Comparison of ENCODE assay signal across 8 cellular contexts in the genomic region with DNA sequence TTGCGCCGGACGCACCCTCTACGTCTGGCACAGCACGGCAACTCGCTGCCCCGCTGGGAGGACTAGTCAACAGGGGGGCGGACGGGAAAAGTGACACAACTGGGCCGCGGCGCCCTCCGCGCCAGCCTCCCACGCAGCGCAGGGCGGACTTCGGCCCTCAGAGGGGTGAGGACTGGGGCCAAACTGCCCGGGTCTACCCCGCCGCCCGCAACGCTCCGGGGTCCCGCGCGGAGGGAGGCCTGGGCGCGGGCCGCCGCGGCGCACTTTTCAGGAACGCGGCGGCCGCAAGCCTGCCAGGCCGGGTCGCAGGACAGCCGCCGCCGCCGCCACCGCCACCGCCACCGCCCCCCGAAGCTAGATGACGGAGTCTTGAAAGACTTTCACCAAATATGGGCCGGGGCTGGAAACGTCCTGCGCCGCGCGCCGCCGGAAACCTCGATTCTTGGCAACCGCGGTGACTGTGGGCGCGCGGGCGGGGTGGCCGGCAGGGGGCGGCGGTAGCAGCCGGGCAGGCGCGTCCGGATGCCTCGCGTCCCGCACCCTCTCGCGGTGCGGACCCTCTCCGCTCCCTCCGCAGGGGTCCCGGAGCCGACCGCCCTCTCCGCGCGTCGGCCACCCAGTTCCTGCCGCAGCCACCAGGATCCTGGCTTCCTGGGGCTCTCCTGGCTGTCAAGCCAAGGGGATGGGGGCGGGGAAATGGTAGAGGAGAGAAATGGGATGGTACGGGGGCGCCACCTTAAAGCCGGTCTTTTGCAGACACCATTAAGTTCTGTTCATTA. TPM values are rescaled to one million over a fixed set of nuclear protein-coding genes. Genes with fewer than 3 reads are reported as not detected.
DNase-seq lines count a peak whose midpoint lies in the region; ATAC-seq and TF ChIP-seq lines count a peak whose summit lies in the region.

No MANE protein-coding gene starts in this region.

- H3K36me3 ChIP-seq in CD4-positive, alpha-beta memory T cell (ENCODE audit: insufficient read depth, low read length): no peaks in the 10 kb centered on the region
- peaks cover 0 to 2% (median 0%) of the 10 kb centered on the region in 9 donors for H3K36me3 ChIP-seq in heart left ventricle

- intact Hi-C loops in CD4-positive, alpha-beta memory T cell (cut with micrococcal nuclease): no loop called here
- intact Hi-C loops in heart left ventricle (cut with DNase I): loop anchor here in 2 of 10 donors (5.0 to 10.0 kb wide), 3 partner anchors 75 to 1128 kb away; partner anchors contain the start of gene SH3GLB1 (in 1 of the 2)
- intact Hi-C loops in posterior cingulate gyrus (cut with DNase I): no loop called here

- POLR2A ChIA-PET in CD4-positive, alpha-beta memory T cell (lab: Charles Lee; ENCODE audit: partially characterized antibody): no interaction called here

- H3K4me1 ChIP-seq in CD4-positive, alpha-beta memory T cell (ENCODE audit: insufficient read depth, low read length): peaks cover 17% of the 10 kb centered on the region
- peaks cover 0 to 41% (median 15%) of the 10 kb centered on the region in 12 donors for H3K4me1 ChIP-seq in heart left ventricle

- 0 to 1% (median 1%) methylated on average over 11 to 90 of the region's 90 CpGs for WGBS in heart left ventricle, 4 donors

- peak overlapping the region; percentile 45 to 82 (median 72) for H3K4me3 Mint-ChIP-seq in CD4-positive, alpha-beta memory T cell
- H3K4me3 Mint-ChIP-seq in activated naive CD8-positive, alpha-beta T cell treated with anti-CD3 and anti-CD28 coated beads, Interleukin-2, amount 50 U/mL, for 24 hours: peak overlapping the region; percentile 69

- H3K27me3 ChIP-seq in CD4-positive, alpha-beta memory T cell (ENCODE audit: insufficient read depth, low read length): peaks cover 19% of the 10 kb centered on the region
- peaks cover 0 to 46% (median 0%) of the 10 kb centered on the region in 9 donors for H3K27me3 ChIP-seq in heart left ventricle

- ATAC-seq in GM18861 (IDR thresholded peaks at IDR 0.05; ENCODE audit: unreplicated experiment) (peak; percentile 62), HG03039 (IDR thresholded peaks at IDR 0.05; ENCODE audit: unreplicated experiment) (peak; percentile 79), heart left ventricle (peak; percentile 24 to 74 (median 54))
- ATAC-seq in activated naive CD8-positive, alpha-beta T cell treated with anti-CD3 and anti-CD28 coated beads, Interleukin-2, amount 50 U/mL, for 24 hours: peak; percentile 64

- H3K36me3 Mint-ChIP-seq in CD4-positive, alpha-beta memory T cell: no peaks in the 10 kb centered on the region
- no peaks in the 10 kb centered on the region for H3K36me3 Mint-ChIP-seq in activated naive CD8-positive, alpha-beta T cell treated with anti-CD3 and anti-CD28 coated beads, Interleukin-2, amount 50 U/mL, for 24 hours (ENCODE audit: low read depth)

- H3K27me3 Mint-ChIP-seq in CD4-positive, alpha-beta memory T cell: peaks cover 58 to 61% of the 10 kb centered on the region in 2 donors
- peaks cover 76% of the 10 kb centered on the region for H3K27me3 Mint-ChIP-seq in activated naive CD8-positive, alpha-beta T cell treated with anti-CD3 and anti-CD28 coated beads, Interleukin-2, amount 50 U/mL, for 24 hours

- H3K27ac Mint-ChIP-seq in CD4-positive, alpha-beta memory T cell: no peak overlapping the region
- H3K27ac Mint-ChIP-seq in activated naive CD8-positive, alpha-beta T cell treated with anti-CD3 and anti-CD28 coated beads, Interleukin-2, amount 50 U/mL, for 24 hours: peak overlapping the region; percentile 49

- H3K9me3 Mint-ChIP-seq in CD4-positive, alpha-beta memory T cell: peaks cover 0 to 6% (median 0%) of the 10 kb centered on the region in 8 donors
- no peaks in the 10 kb centered on the region for H3K9me3 Mint-ChIP-seq in activated naive CD8-positive, alpha-beta T cell treated with anti-CD3 and anti-CD28 coated beads, Interleukin-2, amount 50 U/mL, for 24 hours

- peak; percentile 58 to 89 (median 80) for TF ChIP-seq CTCF in heart left ventricle (IDR thresholded peaks at IDR 0.05)

- TF ChIP-seq POLR2A in heart left ventricle (IDR thresholded peaks at IDR 0.05): peak in 1 of 2 donors; percentile 80

- CTCF ChIA-PET in CD4-positive, alpha-beta memory T cell (lab: Charles Lee; ENCODE audit: partially characterized antibody): no interaction called here

- H3K4me1 Mint-ChIP-seq in CD4-positive, alpha-beta memory T cell: peaks cover 19 to 36% (median 26%) of the 10 kb centered on the region in 4 donors
- peaks cover 35% of the 10 kb centered on the region for H3K4me1 Mint-ChIP-seq in activated naive CD8-positive, alpha-beta T cell treated with anti-CD3 and anti-CD28 coated beads, Interleukin-2, amount 50 U/mL, for 24 hours

- DNase-seq in CD4-positive, alpha-beta memory T cell: peak in 2 of 5 donors; percentile 12 to 14
- peak; percentile 58 for DNase-seq in NCI-H460 (ENCODE audit: extremely low read depth, low read depth)
- DNase-seq in activated naive CD8-positive, alpha-beta T cell treated with anti-CD3 and anti-CD28 coated beads, Interleukin-2, amount 50 U/mL, for 24 hours: peak; percentile 69
- peak; percentile 90 to 93 (median 91) for DNase-seq in heart left ventricle
- DNase-seq in posterior cingulate gyrus: peak; percentile 46 to 93 (median 62)
- no peak for DNase-seq in superior temporal gyrus (ENCODE audit: extremely low spot score)

- no peak overlapping the region for H3K27ac ChIP-seq in CD4-positive, alpha-beta memory T cell (ENCODE audit: low read depth, low read length)
- H3K27ac ChIP-seq in heart left ventricle: peak overlapping the region; percentile 93 to 100 (median 97)

- no peaks in the 10 kb centered on the region for H3K9me3 ChIP-seq in CD4-positive, alpha-beta memory T cell (ENCODE audit: control insufficient read depth in 1 of 2, low read length in 2 of 2)
- no peaks in the 10 kb centered on the region for H3K9me3 ChIP-seq in heart left ventricle

- H3K4me3 ChIP-seq in CD4-positive, alpha-beta memory T cell (ENCODE audit: low read length in 2 of 2): no peak overlapping the region
- H3K4me3 ChIP-seq in heart left ventricle: peak overlapping the region; percentile 47 to 97 (median 78)

RNA-seq across cellular contexts. Expression of gene CCN1, which starts 3.7 kb away (rescaled TPM):
- total RNA-seq in CD4-positive, alpha-beta memory T cell: not detected
- polyA plus RNA-seq in CD4-positive, alpha-beta memory T cell: not detected
- total RNA-seq in NCI-H460 (2014; rRNA removed; shearing (Covaris generic)): 5.3 and 5.7 TPM in 2 replicates
- 17.2 and 21.6 TPM in 2 replicates for polyA plus RNA-seq in NCI-H460 (2014; cell fraction: nucleus; rRNA removed)
- 100 to 1,000 TPM in 1 of 9 donors, 10 to 100 TPM in 8; 12.0 to 213 (median 48.9) TPM for total RNA-seq in heart left ventricle
- polyA plus RNA-seq in heart left ventricle: 100 to 1,000 TPM in 1 of 2 donors, 10 to 100 TPM in 1; 31.0 to 253 TPM

Comparison
In these comparisons a context has a peak if more than half of its experiments do, and no peak if none do; other contexts are left out.
1. H3K4me3 ChIP-seq: peak in heart left ventricle (12 of 12); none in CD4-positive, alpha-beta memory T cell (0 of 2).
2. Peak in every context shown above with its lines, with median percentiles within 50 percentile points of each other: ATAC-seq.